25 cellular contexts compared by ENCODE assay signal in the genomic region with DNA sequence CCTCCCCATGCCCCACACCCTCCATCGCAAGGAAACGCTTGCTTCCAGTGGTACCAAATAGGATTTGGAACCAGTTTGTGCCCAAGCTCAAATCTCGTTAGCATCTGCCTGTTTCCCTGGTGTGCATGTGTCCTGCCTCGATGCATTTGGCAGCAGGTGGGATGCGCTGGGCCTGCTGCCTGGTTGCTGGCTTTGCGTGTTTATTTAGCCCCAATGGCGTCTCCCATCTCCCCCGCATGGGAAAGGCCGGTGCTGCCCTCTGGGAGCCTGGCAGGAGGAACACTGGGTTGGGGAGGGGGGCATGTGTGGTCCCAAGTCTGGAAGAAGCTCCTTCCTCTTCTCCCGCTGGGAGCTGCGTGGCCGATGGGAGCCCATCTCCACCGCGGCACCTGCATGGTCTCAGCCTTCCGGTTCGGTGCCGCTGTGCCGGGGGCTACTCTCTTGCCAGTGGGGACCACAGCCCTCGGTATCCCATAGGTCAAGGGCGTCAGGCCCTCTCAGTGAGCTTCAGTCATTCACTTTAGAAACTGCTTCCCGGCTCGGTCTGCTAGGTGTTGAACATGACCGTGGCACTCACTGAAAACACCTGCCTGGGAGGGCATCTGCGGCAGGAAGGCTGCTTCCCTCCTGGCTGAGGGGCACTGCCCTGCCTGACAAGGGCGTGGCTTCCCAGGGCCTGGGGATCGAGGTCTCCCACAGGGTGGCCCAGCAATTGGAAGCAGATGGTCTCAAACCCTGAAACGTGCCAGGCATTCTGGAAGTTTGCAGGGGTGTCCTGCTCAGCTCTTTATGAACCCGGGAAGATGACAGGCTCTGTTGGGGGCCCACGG. TPM values are rescaled to one million over a fixed set of nuclear protein-coding genes. Genes with fewer than 3 reads are reported as not detected.
"Had no signal": no experiment of that assay in that cellular context is flagged by ENCODE, and none has a peak within 500 bp of the region (broad histone marks: within the 10 kb centered on the region; RNA-seq: fewer than 3 reads in every experiment).

No MANE protein-coding gene starts in this region.

- H3K27ac ChIP-seq: body of pancreas, coronary artery, esophagus squamous epithelium, gastrocnemius medialis, tibial nerve had no signal

- H3K9me3 ChIP-seq: body of pancreas, esophagus squamous epithelium, gastrocnemius medialis, tibial nerve had no signal

- H3K4me3 ChIP-seq: body of pancreas, coronary artery, esophagus squamous epithelium, gastrocnemius medialis, tibial nerve had no signal

- H3K36me3 ChIP-seq: gastrocnemius medialis had no signal

- H3K4me1 ChIP-seq: body of pancreas, esophagus squamous epithelium, tibial nerve had no signal

- DNase-seq: activated CD4-positive, alpha-beta memory T cell treated with anti-CD3 and anti-CD28 coated beads, Interleukin-2, amount 10 ng/mL, durations not matched to agents 7 days and 5 days; activated CD4-positive, alpha-beta T cell treated with anti-CD3 and anti-CD28 coated beads, Interleukin-2, amount 10 ng/mL, durations not matched to agents 24 days and 14 days; activated effector memory CD4-positive, alpha-beta T cell treated with Interleukin-2 at 50 U/mL for 16 hours; activated naive CD4-positive, alpha-beta T cell treated with anti-CD3 and anti-CD28 coated beads, Interleukin-2, amount 10 ng/mL, durations not matched to agents 7 days and 5 days; activated T-cell treated with anti-CD3 and anti-CD28 coated beads, Interleukin-2, amount 50 U/mL, for 72 hours; body of pancreas; endodermal cell; esophagus squamous epithelium; gastrocnemius medialis; left colon; mammary epithelial cell; midbrain; natural killer cell; retina; stimulated activated CD4-positive, alpha-beta T cell treated with anti-CD3 and anti-CD28 coated beads, Interleukin-12 subunit alpha, Interleukin-12 subunit beta, amount 100 ng/mL, for 4 hours; stimulated activated CD4-positive, alpha-beta T cell treated with anti-CD3 and anti-CD28 coated beads, Interleukin-4, amount 100 ng/mL, for 4 hours; stimulated activated naive CD8-positive, alpha-beta T cell treated with anti-CD3 and anti-CD28 coated beads, Interleukin-15, Interleukin-2, amounts not matched to agents 100 U/mL and 50 U/mL, for 24 hours; T1000 had no signal

- H3K27ac Mint-ChIP-seq: activated CD4-positive, alpha-beta memory T cell treated with anti-CD3 and anti-CD28 coated beads, Interleukin-2, amount 10 ng/mL, durations not matched to agents 7 days and 5 days; activated CD4-positive, alpha-beta T cell treated with anti-CD3 and anti-CD28 coated beads, Interleukin-2, amount 10 ng/mL, durations not matched to agents 24 days and 14 days; activated naive CD4-positive, alpha-beta T cell treated with anti-CD3 and anti-CD28 coated beads, Interleukin-2, amount 10 ng/mL, durations not matched to agents 7 days and 5 days; activated T-cell treated with anti-CD3 and anti-CD28 coated beads, Interleukin-2, amount 50 U/mL, for 72 hours; endodermal cell; natural killer cell; progenitor cell of endocrine pancreas had no signal

- H3K36me3 Mint-ChIP-seq: activated naive CD4-positive, alpha-beta T cell treated with anti-CD3 and anti-CD28 coated beads, Interleukin-2, amount 10 ng/mL, durations not matched to agents 7 days and 5 days; natural killer cell had no signal

- H3K27me3 Mint-ChIP-seq: activated CD4-positive, alpha-beta memory T cell treated with anti-CD3 and anti-CD28 coated beads, Interleukin-2, amount 10 ng/mL, durations not matched to agents 7 days and 5 days; activated CD4-positive, alpha-beta T cell treated with anti-CD3 and anti-CD28 coated beads, Interleukin-2, amount 10 ng/mL, durations not matched to agents 24 days and 14 days; activated naive CD4-positive, alpha-beta T cell treated with anti-CD3 and anti-CD28 coated beads, Interleukin-2, amount 10 ng/mL, durations not matched to agents 7 days and 5 days; progenitor cell of endocrine pancreas had no signal

- H3K9me3 Mint-ChIP-seq: activated CD4-positive, alpha-beta memory T cell treated with anti-CD3 and anti-CD28 coated beads, Interleukin-2, amount 10 ng/mL, durations not matched to agents 7 days and 5 days; activated CD4-positive, alpha-beta T cell treated with anti-CD3 and anti-CD28 coated beads, Interleukin-2, amount 10 ng/mL, durations not matched to agents 24 days and 14 days; activated naive CD4-positive, alpha-beta T cell treated with anti-CD3 and anti-CD28 coated beads, Interleukin-2, amount 10 ng/mL, durations not matched to agents 7 days and 5 days; activated T-cell treated with anti-CD3 and anti-CD28 coated beads, Interleukin-2, amount 50 U/mL, for 72 hours; endodermal cell; natural killer cell had no signal

- ATAC-seq: activated CD4-positive, CD25-positive, alpha-beta regulatory T cell treated with anti-CD3 and anti-CD28 coated beads, Interleukin-2, amount 50 U/mL, for 24 hours; activated T-cell treated with anti-CD3 and anti-CD28 coated beads, Interleukin-2, amount 50 U/mL, for 72 hours; body of pancreas; gastrocnemius medialis; left colon; natural killer cell; stimulated activated naive CD8-positive, alpha-beta T cell treated with anti-CD3 and anti-CD28 coated beads, Interleukin-15, Interleukin-2, amounts not matched to agents 100 U/mL and 50 U/mL, for 24 hours had no signal

- FAIRE-seq: islet of Langerhans had no signal

- H3K4me3 Mint-ChIP-seq: activated CD4-positive, alpha-beta memory T cell treated with anti-CD3 and anti-CD28 coated beads, Interleukin-2, amount 10 ng/mL, durations not matched to agents 7 days and 5 days; activated CD4-positive, alpha-beta T cell treated with anti-CD3 and anti-CD28 coated beads, Interleukin-2, amount 10 ng/mL, durations not matched to agents 24 days and 14 days; activated naive CD4-positive, alpha-beta T cell treated with anti-CD3 and anti-CD28 coated beads, Interleukin-2, amount 10 ng/mL, durations not matched to agents 7 days and 5 days; activated T-cell treated with anti-CD3 and anti-CD28 coated beads, Interleukin-2, amount 50 U/mL, for 72 hours; endodermal cell; natural killer cell had no signal

- H3K4me1 Mint-ChIP-seq: activated CD4-positive, alpha-beta memory T cell treated with anti-CD3 and anti-CD28 coated beads, Interleukin-2, amount 10 ng/mL, durations not matched to agents 7 days and 5 days; activated CD4-positive, alpha-beta T cell treated with anti-CD3 and anti-CD28 coated beads, Interleukin-2, amount 10 ng/mL, durations not matched to agents 24 days and 14 days; activated naive CD4-positive, alpha-beta T cell treated with anti-CD3 and anti-CD28 coated beads, Interleukin-2, amount 10 ng/mL, durations not matched to agents 7 days and 5 days; natural killer cell had no signal

- H3K27me3 ChIP-seq: body of pancreas, esophagus squamous epithelium, gastrocnemius medialis had no signal

RNA-seq across cellular contexts. Expression of a gene that starts 11.8 kb away (rescaled TPM):
- total RNA-seq: activated CD4-positive, alpha-beta memory T cell treated with anti-CD3 and anti-CD28 coated beads, Interleukin-2, amount 10 ng/mL, durations not matched to agents 7 days and 5 days; activated CD4-positive, alpha-beta T cell treated with anti-CD3 and anti-CD28 coated beads, Interleukin-2, amount 10 ng/mL, durations not matched to agents 24 days and 14 days; activated T-cell treated with anti-CD3 and anti-CD28 coated beads, Interleukin-2, amount 50 U/mL, for 72 hours; body of pancreas; esophagus squamous epithelium; mammary epithelial cell; osteocyte; T-helper 1 cell treated with Interleukin-12 subunit alpha and Interleukin-12 subunit beta and Interleukin-4 antibody, amounts not matched to agents 30 ng/mL and 1 ng/mL, for 36 hours; tibial nerve had no signal
- polyA plus RNA-seq: mammary epithelial cell had no signal

RNA-seq across cellular contexts. Expression of a gene that starts 28.8 kb away (rescaled TPM):
- total RNA-seq: activated CD4-positive, alpha-beta memory T cell treated with anti-CD3 and anti-CD28 coated beads, Interleukin-2, amount 10 ng/mL, durations not matched to agents 7 days and 5 days; activated CD4-positive, alpha-beta T cell treated with anti-CD3 and anti-CD28 coated beads, Interleukin-2, amount 10 ng/mL, durations not matched to agents 24 days and 14 days; activated T-cell treated with anti-CD3 and anti-CD28 coated beads, Interleukin-2, amount 50 U/mL, for 72 hours; mammary epithelial cell; natural killer cell; T-helper 1 cell treated with Interleukin-12 subunit alpha and Interleukin-12 subunit beta and Interleukin-4 antibody, amounts not matched to agents 30 ng/mL and 1 ng/mL, for 36 hours had no signal
- polyA plus RNA-seq: mammary epithelial cell had no signal
